ENCODE assay signal across 12 cellular contexts in the genomic region with DNA sequence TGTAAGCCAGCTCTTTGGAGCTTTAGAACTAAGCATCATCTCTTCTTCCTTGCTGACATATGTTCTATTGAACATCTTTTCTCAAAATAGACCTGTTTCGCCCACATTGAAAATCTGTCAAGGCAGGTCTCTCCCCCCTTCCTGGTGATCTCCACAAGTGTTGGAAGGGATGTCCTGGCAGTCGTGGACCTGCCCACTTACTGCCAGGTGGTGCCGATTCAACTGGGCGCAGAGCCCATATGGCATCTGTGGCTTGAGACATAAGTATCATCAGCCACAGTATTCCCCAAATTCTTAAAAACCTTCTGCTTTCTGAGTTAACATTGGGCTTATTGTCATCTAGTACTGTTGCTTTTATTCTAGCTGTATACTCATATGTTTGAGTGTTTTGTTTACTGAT.
DNase-seq lines count a peak whose midpoint lies in the region; ATAC-seq lines count a peak whose summit lies in the region.
"Had no signal": no experiment of that assay in that cellular context is flagged by ENCODE, and none has a peak within 500 bp of the region (broad histone marks: within the 10 kb centered on the region; RNA-seq: fewer than 3 reads in every experiment).

No MANE protein-coding gene starts in this region.

- in situ Hi-C loops in G401 (cut with HindIII; ENCODE audit: low sequenced_read_pairs): no loop called here

- DNase-seq in G401 (ENCODE audit: low spot score) (peak; percentile 86), anterior cingulate cortex (lab: John Stamatoyannopoulos, UW) (peak in 34 of 58 donors; percentile 0 to 56 (median 2)), foreskin melanocyte (peak; percentile 25), NCI-H2171 treated with DMSO at 0.1 percent for 48 hours (lab: John Stamatoyannopoulos, UW) (no peak), NCI-H1436 treated with DMSO at 0.1 percent for 48 hours (lab: John Stamatoyannopoulos, UW) (no peak)
- DNase-seq: CD8-positive, alpha-beta T cell; DMS53; HCEC 1CT; HFFc6; IMR-90 had no signal

- ATAC-seq in HG02798 (IDR thresholded peaks at IDR 0.05; ENCODE audit: poor library complexity, unreplicated experiment): no peak
- ATAC-seq: A549; CD8-positive, alpha-beta T cell had no signal

Comparison
In these comparisons a context has a peak if more than half of its experiments do, and no peak if none do; other contexts are left out.
1. DNase-seq: peak in G401 (single experiment), anterior cingulate cortex (34 of 58) and foreskin melanocyte (single experiment); none in NCI-H2171 treated with DMSO at 0.1 percent for 48 hours (single experiment) and NCI-H1436 treated with DMSO at 0.1 percent for 48 hours (single experiment).